9 cellular contexts compared by ENCODE assay signal in the genomic region with DNA sequence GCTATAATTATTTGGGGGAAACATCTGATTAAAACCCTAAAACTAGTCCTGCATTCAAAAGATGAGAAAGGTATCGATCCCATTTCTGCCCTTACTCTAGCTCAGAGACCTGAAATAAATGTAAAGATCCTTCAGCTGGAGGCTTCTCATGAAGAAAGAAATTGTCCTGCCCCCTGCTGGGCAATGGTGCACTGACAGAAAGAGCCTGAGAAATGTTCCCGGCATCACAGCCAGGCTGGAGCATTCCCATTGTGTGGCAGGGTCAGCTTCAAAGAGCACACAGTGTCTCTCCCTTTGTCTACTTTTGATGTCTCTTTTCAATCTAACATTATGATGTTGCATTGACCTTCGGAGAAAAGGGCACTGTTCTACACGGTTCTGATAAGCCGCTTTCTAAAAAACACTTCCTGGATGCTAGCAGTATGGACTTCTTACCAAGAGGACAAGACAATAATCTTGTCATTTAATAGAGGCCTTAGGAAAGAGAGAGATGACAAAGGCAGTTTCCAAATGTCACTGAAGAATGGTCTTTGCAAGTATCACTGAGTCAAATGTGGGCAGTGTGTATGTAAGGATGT.
A peak's percentile ranks its signal among the peaks of the same experiment; 100 is the strongest.
DNase-seq lines count a peak whose midpoint lies in the region; ATAC-seq, FAIRE-seq and TF ChIP-seq lines count a peak whose summit lies in the region.
"Had no signal": no experiment of that assay in that cellular context is flagged by ENCODE, and none has a peak within 500 bp of the region (broad histone marks: within the 10 kb centered on the region; RNA-seq: fewer than 3 reads in every experiment).

No MANE protein-coding gene starts in this region.

- ATAC-seq in HG03159 (IDR thresholded peaks at IDR 0.05; ENCODE audit: unreplicated experiment) (peak; percentile 71), gastrocnemius medialis (no peak)

- H3K27ac Mint-ChIP-seq in activated naive CD8-positive, alpha-beta T cell treated with anti-CD3 and anti-CD28 coated beads for 36 hours: no peak overlapping the region
- H3K27ac Mint-ChIP-seq: CD4-positive, CD25-positive, alpha-beta regulatory T cell had no signal

- no peak overlapping the region for H3K4me3 Mint-ChIP-seq in activated naive CD8-positive, alpha-beta T cell treated with anti-CD3 and anti-CD28 coated beads for 36 hours
- H3K4me3 Mint-ChIP-seq: CD4-positive, CD25-positive, alpha-beta regulatory T cell had no signal

- H3K36me3 ChIP-seq in right atrium auricular region (no peaks in the 10 kb centered on the region), gastrocnemius medialis (no peaks in the 10 kb centered on the region)

- H3K27ac ChIP-seq in right atrium auricular region (no peak overlapping the region), gastrocnemius medialis (no peak overlapping the region)

- H3K36me3 Mint-ChIP-seq in activated naive CD8-positive, alpha-beta T cell treated with anti-CD3 and anti-CD28 coated beads for 36 hours: no peaks in the 10 kb centered on the region
- H3K36me3 Mint-ChIP-seq: CD4-positive, CD25-positive, alpha-beta regulatory T cell had no signal

- no peaks in the 10 kb centered on the region for H3K9me3 Mint-ChIP-seq in activated naive CD8-positive, alpha-beta T cell treated with anti-CD3 and anti-CD28 coated beads for 36 hours

- H3K4me1 ChIP-seq in right atrium auricular region (no peaks in the 10 kb centered on the region), gastrocnemius medialis (no peaks in the 10 kb centered on the region)

- FAIRE-seq in RCC 7860 (lab: Jason Lieb, UNC): no peak

- intact Hi-C loops in gastrocnemius medialis (cut with DNase I; ENCODE audit: low total_unique reads): no loop called here

- DNase-seq in NCI-H1436 (lab: John Stamatoyannopoulos, UW) (peak; percentile 10), NCI-H1436 treated with DMSO at 0.1 percent for 48 hours (lab: John Stamatoyannopoulos, UW) (no peak), right atrium auricular region (ENCODE audit: low spot score) (no peak), gastrocnemius medialis (no peak), RCC 7860 (ENCODE audit: low spot score) (no peak), MV-4-11 (lab: John Stamatoyannopoulos, UW) (no peak)
- peak; percentile 3 for DNase-seq in activated naive CD8-positive, alpha-beta T cell treated with anti-CD3 and anti-CD28 coated beads for 36 hours

- H3K4me1 Mint-ChIP-seq in activated naive CD8-positive, alpha-beta T cell treated with anti-CD3 and anti-CD28 coated beads for 36 hours: no peaks in the 10 kb centered on the region
- H3K4me1 Mint-ChIP-seq: CD4-positive, CD25-positive, alpha-beta regulatory T cell had no signal

- in situ Hi-C loops in gastrocnemius medialis (cut with MboI; ENCODE audit: low sequenced_read_pairs in 4 of 4): no loop called here

- H3K27me3 Mint-ChIP-seq in activated naive CD8-positive, alpha-beta T cell treated with anti-CD3 and anti-CD28 coated beads for 36 hours: no peaks in the 10 kb centered on the region
- H3K27me3 Mint-ChIP-seq: CD4-positive, CD25-positive, alpha-beta regulatory T cell had no signal

- no peak overlapping the region for H3K4me3 ChIP-seq in right atrium auricular region
- H3K4me3 ChIP-seq in gastrocnemius medialis: no peak overlapping the region

- TF ChIP-seq CTCF in right atrium auricular region (IDR thresholded peaks at IDR 0.05): peak; percentile 66 to 75
- TF ChIP-seq CTCF in gastrocnemius medialis (IDR thresholded peaks at IDR 0.05 in 4 of 5, conservative IDR thresholded peaks at IDR 0.05 in 1 of 5): peak in 4 of 5 experiments; percentile 17 to 55 (median 33)

- no peaks in the 10 kb centered on the region for H3K27me3 ChIP-seq in right atrium auricular region
- H3K27me3 ChIP-seq in gastrocnemius medialis: no peaks in the 10 kb centered on the region

- no peak for TF ChIP-seq POLR2A in gastrocnemius medialis (IDR thresholded peaks at IDR 0.05)

- no peaks in the 10 kb centered on the region for H3K9me3 ChIP-seq in right atrium auricular region
- H3K9me3 ChIP-seq in gastrocnemius medialis: no peaks in the 10 kb centered on the region

Comparison
In these comparisons a context has a peak if more than half of its experiments do, and no peak if none do; other contexts are left out.
1. DNase-seq: peak in NCI-H1436 (single experiment) and activated naive CD8-positive, alpha-beta T cell treated with anti-CD3 and anti-CD28 coated beads for 36 hours (single experiment); none in NCI-H1436 treated with DMSO at 0.1 percent for 48 hours (single experiment), right atrium auricular region (single experiment), gastrocnemius medialis (0 of 2), RCC 7860 (single experiment) and MV-4-11 (single experiment).